In genomic region chr17:28854457-28855382, GRCh38 we compare ENCODE assay signal across 8 cellular contexts. TPM values are rescaled to one million over a fixed set of nuclear protein-coding genes. Genes with fewer than 3 reads are reported as not detected.
DNase-seq lines count a peak whose midpoint lies in the region; ATAC-seq and TF ChIP-seq lines count a peak whose summit lies in the region.

Gene ERAL1 (plus strand): TSS chr17:28855016. CDS start chr17:28855035, 19 bp downstream.

- peaks cover 23% of the 10 kb centered on the region for H3K36me3 Mint-ChIP-seq in activated CD4-positive, alpha-beta T cell treated with anti-CD3 and anti-CD28 coated beads, Interleukin-2, amount 10 ng/mL, durations not matched to agents 24 days and 14 days (ENCODE audit: low read depth)

- H3K27me3 ChIP-seq in colonic mucosa: no peaks in the 10 kb centered on the region
- no peaks in the 10 kb centered on the region for H3K27me3 ChIP-seq in layer of hippocampus (ENCODE audit: control insufficient read depth, insufficient read depth, low read length)

- H3K27ac ChIP-seq in colonic mucosa (peak within 1 kb of the TSS; percentile 34), layer of hippocampus (ENCODE audit: low read depth, low read length) (peak within 1 kb of the TSS; percentile 69)

- no peak for TF ChIP-seq CTCF in colonic mucosa (IDR thresholded peaks at IDR 0.05)

- no peaks in the 10 kb centered on the region for H3K9me3 Mint-ChIP-seq in activated CD4-positive, alpha-beta T cell treated with anti-CD3 and anti-CD28 coated beads, Interleukin-2, amount 10 ng/mL, durations not matched to agents 24 days and 14 days

- peaks cover 5% of the 10 kb centered on the region for H3K4me1 ChIP-seq in colonic mucosa

- peak within 1 kb of the TSS; percentile 79 to 89 for H3K9ac ChIP-seq in colonic mucosa (ENCODE audit: low read depth in 2 of 2, low read length in 2 of 2)

- peak within 1 kb of the TSS; percentile 71 for H3K4me3 ChIP-seq in colonic mucosa

- no peaks in the 10 kb centered on the region for H3K9me3 ChIP-seq in colonic mucosa

- H3K27ac Mint-ChIP-seq in activated CD4-positive, alpha-beta T cell treated with anti-CD3 and anti-CD28 coated beads, Interleukin-2, amount 10 ng/mL, durations not matched to agents 24 days and 14 days: peak within 1 kb of the TSS; percentile 85

- peak; percentile 92 for ATAC-seq in HG03432 (IDR thresholded peaks at IDR 0.05; ENCODE audit: unreplicated experiment)

- peak within 1 kb of the TSS; percentile 82 for H3K4me3 Mint-ChIP-seq in activated CD4-positive, alpha-beta T cell treated with anti-CD3 and anti-CD28 coated beads, Interleukin-2, amount 10 ng/mL, durations not matched to agents 24 days and 14 days

- H3K4me1 Mint-ChIP-seq in activated CD4-positive, alpha-beta T cell treated with anti-CD3 and anti-CD28 coated beads, Interleukin-2, amount 10 ng/mL, durations not matched to agents 24 days and 14 days: peaks cover 19% of the 10 kb centered on the region

- no peaks in the 10 kb centered on the region for H3K27me3 Mint-ChIP-seq in activated CD4-positive, alpha-beta T cell treated with anti-CD3 and anti-CD28 coated beads, Interleukin-2, amount 10 ng/mL, durations not matched to agents 24 days and 14 days

- H3K36me3 ChIP-seq in colonic mucosa: peaks cover 6% of the 10 kb centered on the region

- DNase-seq in AG20443 (ENCODE audit: low spot score): peak; percentile 96
- DNase-seq in NCI-H524 treated with DMSO at 0.1 percent for 48 hours (lab: John Stamatoyannopoulos, UW): peak; percentile 86
- peak; percentile 96 for DNase-seq in activated CD4-positive, alpha-beta T cell treated with anti-CD3 and anti-CD28 coated beads, Interleukin-2, amount 10 ng/mL, durations not matched to agents 24 days and 14 days
- peak; percentile 90 for DNase-seq in colonic mucosa
- peak; percentile 73 to 75 for DNase-seq in stimulated activated CD4-positive, alpha-beta T cell treated with anti-CD3 and anti-CD28 coated beads, Interleukin-1b, Interleukin-23, amount 100 ng/mL, for 4 hours (ENCODE audit: low read depth in 2 of 2)

- intact Hi-C loops in activated CD4-positive, alpha-beta T cell treated with anti-CD3 and anti-CD28 coated beads, Interleukin-2, amount 10 ng/mL, durations not matched to agents 24 days and 14 days (cut with micrococcal nuclease): loop anchor here (1.0 to 5.0 kb wide), 4 partner anchors 12 to 91 kb away; partner anchors contain the start of genes DHRS13 and FAM222B
- intact Hi-C loops in colonic mucosa (cut with DNase I): loop anchor here (10.0 kb wide), 1 partner anchor 60 kb away; no protein-coding TSS in a partner anchor

- peak; percentile 86 for TF ChIP-seq POLR2A in GM19099 (IDR thresholded peaks at IDR 0.05; ENCODE audit: extremely low read depth, insufficient read length, low read depth)

RNA-seq across cellular contexts. Expression of gene ERAL1, which starts in this region (rescaled TPM):
- 56.8 and 61.2 TPM in 2 replicates for total RNA-seq in activated CD4-positive, alpha-beta T cell treated with anti-CD3 and anti-CD28 coated beads, Interleukin-2, amount 10 ng/mL, durations not matched to agents 24 days and 14 days
- total RNA-seq in colonic mucosa: 10 to 100 TPM; 34.7 to 72.0 TPM

Comparison
In these comparisons a context has a peak if more than half of its experiments do, and no peak if none do; other contexts are left out.
1. Peak in every context shown above with its lines: DNase-seq, ATAC-seq, H3K4me3 ChIP-seq and H3K27ac ChIP-seq.